Comparison of ENCODE assay signal across 23 cellular contexts in genomic region chr22:21922370-21923162, GRCh38. TPM values are rescaled to one million over a fixed set of nuclear protein-coding genes. Genes with fewer than 3 reads are reported as not detected.
A peak's percentile ranks its signal among the peaks of the same experiment; 100 is the strongest.
DNase-seq lines count a peak whose midpoint lies in the region; ATAC-seq, FAIRE-seq and TF ChIP-seq lines count a peak whose summit lies in the region.
"Had no signal": no experiment of that assay in that cellular context is flagged by ENCODE, and none has a peak within 500 bp of the region (broad histone marks: within the 10 kb centered on the region; RNA-seq: fewer than 3 reads in every experiment).

No MANE protein-coding gene starts in this region.

- H3K9ac ChIP-seq in neuronal stem cell (ENCODE audit: low read depth, low read length, poor library complexity), result no peak overlapping the region
- H3K9ac ChIP-seq: BLaER1 treated with 17β-estradiol and CSF1 and Interleukin-3, amounts not matched to agents 10 nM and 100 nM had no signal

- H3K9me2 ChIP-seq in GM23338 (ENCODE audit: insufficient read depth), result no peaks in the 10 kb centered on the region

- H3K27me3 ChIP-seq in GM23338 (ENCODE audit: insufficient read depth) (no peaks in the 10 kb centered on the region), neuronal stem cell (ENCODE audit: control insufficient read depth in 3 of 3, insufficient read depth in 3 of 3, low read depth in 1 of 3, low read length in 3 of 3) (no peaks in the 10 kb centered on the region), transverse colon (no peaks in the 10 kb centered on the region)
- H3K27me3 ChIP-seq: BLaER1 treated with 17β-estradiol and CSF1 and Interleukin-3, amounts not matched to agents 10 nM and 100 nM; MG63 had no signal

- no peak overlapping the region for H2BK5ac ChIP-seq in neuronal stem cell (ENCODE audit: low read length)

- H2AFZ ChIP-seq in GM23338, result no peak overlapping the region
- no peak overlapping the region for H2AFZ ChIP-seq in neuronal stem cell (ENCODE audit: low read length)

- no peak overlapping the region for H4K91ac ChIP-seq in neuronal stem cell (ENCODE audit: low read depth, low read length, poor library complexity)

- H3K4me2 ChIP-seq in GM23338 (peak overlapping the region; percentile 22), neuronal stem cell (ENCODE audit: insufficient read depth, low read length, poor library complexity, severe bottlenecking) (no peak overlapping the region)
- H3K4me2 ChIP-seq: BLaER1 treated with 17β-estradiol and CSF1 and Interleukin-3, amounts not matched to agents 10 nM and 100 nM had no signal

- TF ChIP-seq CTCF in GM23338 (conservative IDR thresholded peaks at IDR 0.05; ENCODE audit: low read depth in 2 of 2), result no peak
- TF ChIP-seq CTCF in WTC11 (IDR thresholded peaks at IDR 0.05), result no peak
- TF ChIP-seq CTCF in endothelial cell (IDR thresholded peaks at IDR 0.05; ENCODE audit: unreplicated experiment), result no peak
- no peak for TF ChIP-seq CTCF in transverse colon (IDR thresholded peaks at IDR 0.05)

- H2AK5ac ChIP-seq in neuronal stem cell (ENCODE audit: low read depth, low read length), result peak overlapping the region; percentile 77

- peaks cover 52% of the 10 kb centered on the region for H3K4me1 ChIP-seq in GM23338 (ENCODE audit: insufficient read depth)
- H3K4me1 ChIP-seq in neuronal stem cell (ENCODE audit: control insufficient read depth in 2 of 2, insufficient read depth in 1 of 2, low read depth in 1 of 2, low read length in 2 of 2), result peaks cover 7 to 43% of the 10 kb centered on the region in 2 donors
- H3K4me1 ChIP-seq in transverse colon, result no peaks in the 10 kb centered on the region
- H3K4me1 ChIP-seq: Caco-2 had no signal

- no peak overlapping the region for H2BK12ac ChIP-seq in neuronal stem cell (ENCODE audit: low read length)

- peak overlapping the region; percentile 34 for H2BK15ac ChIP-seq in neuronal stem cell (ENCODE audit: low read length)

- CTCF ChIA-PET in WTC11 (lab: Charles Lee), result interaction anchor here (0.9 to 3.5 kb wide), 7 partner anchors 16 to 293 kb away, joined by 3 to 39 read pairs (median 6); partner anchors contain the start of genes MAPK1, PPM1F and YDJC

- no peak overlapping the region for H3K14ac ChIP-seq in neuronal stem cell (ENCODE audit: low read length)

- ATAC-seq in GM23338, result no peak
- no peak for ATAC-seq in WTC11
- ATAC-seq: GM12878, HCT116 had no signal

- no peak for TF ChIP-seq EP300 in transverse colon (IDR thresholded peaks at IDR 0.05; ENCODE audit: low read depth)

- no peaks in the 10 kb centered on the region for H3K36me3 ChIP-seq in GM23338 (ENCODE audit: insufficient read depth)
- H3K36me3 ChIP-seq in neuronal stem cell (replicated peaks in 1 of 2; ENCODE audit: control insufficient read depth in 2 of 2, insufficient read depth in 2 of 2, low read length in 2 of 2), result peaks cover 0 to 9% of the 10 kb centered on the region in 2 donors
- H3K36me3 ChIP-seq in transverse colon, result no peaks in the 10 kb centered on the region

- H3K4me3 Mint-ChIP-seq in GM23338 (peak overlapping the region; percentile 16; the same call in 1 of the 3 replicates), WTC11 (no peak overlapping the region), endothelial cell (ENCODE audit: unreplicated experiment) (no peak overlapping the region)
- H3K4me3 Mint-ChIP-seq: CD4-positive, alpha-beta memory T cell had no signal

- no peaks in the 10 kb centered on the region for H4K20me1 ChIP-seq in GM23338 (replicated peaks; ENCODE audit: insufficient read depth)

- no peaks in the 10 kb centered on the region for H3K79me1 ChIP-seq in neuronal stem cell (ENCODE audit: low read depth, low read length)

- peak overlapping the region; percentile 56 for H3K23ac ChIP-seq in neuronal stem cell (ENCODE audit: low read depth, low read length, poor library complexity)

- H4K8ac ChIP-seq in neuronal stem cell (ENCODE audit: low read depth, low read length), result no peak overlapping the region

- no peak for FAIRE-seq in RCC 7860 (lab: Jason Lieb, UNC)
- FAIRE-seq: GM12878 had no signal

- H3K36me3 Mint-ChIP-seq in GM23338 (ENCODE audit: low read depth) (peaks cover 3% of the 10 kb centered on the region; the same call in 2 of the 3 replicates), WTC11 (0 out of 2 replicates have a peak, but pooled peaks cover 3% of the 10 kb centered on the region), endothelial cell (ENCODE audit: low read depth, unreplicated experiment) (peaks cover 19% of the 10 kb centered on the region)

- H3K79me2 ChIP-seq in GM23338 (replicated peaks; ENCODE audit: insufficient read depth), result no peaks in the 10 kb centered on the region

- H3K4ac ChIP-seq in neuronal stem cell (ENCODE audit: low read length), result peak overlapping the region; percentile 31

- peaks cover 62% of the 10 kb centered on the region for H3K4me1 Mint-ChIP-seq in GM23338
- peaks cover 61% of the 10 kb centered on the region for H3K4me1 Mint-ChIP-seq in WTC11
- peaks cover 3% of the 10 kb centered on the region for H3K4me1 Mint-ChIP-seq in endothelial cell (ENCODE audit: unreplicated experiment)
- H3K4me1 Mint-ChIP-seq: CD4-positive, alpha-beta memory T cell had no signal

- H3K18ac ChIP-seq in neuronal stem cell (ENCODE audit: low read length), result peak overlapping the region; percentile 50

- POLR2A ChIA-PET in WTC11 (lab: Charles Lee), result no interaction called here

- peaks cover 11% of the 10 kb centered on the region for H3F3A ChIP-seq in GM23338 (replicated peaks; ENCODE audit: low read depth)

- H2BK120ac ChIP-seq in neuronal stem cell (ENCODE audit: low read depth, low read length), result no peak overlapping the region

- no peak for TF ChIP-seq POLR2A in transverse colon (IDR thresholded peaks at IDR 0.05)

- intact Hi-C loops in transverse colon (cut with DNase I; ENCODE audit: low total_unique reads), result no loop called here

- H3K27me3 Mint-ChIP-seq in GM23338 (ENCODE audit: insufficient read depth, low read depth, poor library complexity) (peaks cover 39% of the 10 kb centered on the region), WTC11 (ENCODE audit: low read depth) (no peaks in the 10 kb centered on the region), endothelial cell (ENCODE audit: unreplicated experiment) (peaks cover 2% of the 10 kb centered on the region)
- H3K27me3 Mint-ChIP-seq: CD4-positive, alpha-beta memory T cell had no signal

- H3K27ac ChIP-seq in GM23338 (ENCODE audit: low read depth) (peak overlapping the region; percentile 91), neuronal stem cell (replicated peaks; ENCODE audit: low read length) (no peak overlapping the region), transverse colon (no peak overlapping the region)
- H3K27ac ChIP-seq: 22Rv1; BLaER1 treated with 17β-estradiol and CSF1 and Interleukin-3, amounts not matched to agents 10 nM and 100 nM had no signal

- DNase-seq in GM23338 (ENCODE audit: low spot score), result no peak
- no peak for DNase-seq in WTC11 (ENCODE audit: low spot score)
- no peak for DNase-seq in endothelial cell (ENCODE audit: low spot score)
- DNase-seq in neuronal stem cell (ENCODE audit: low spot score), result no peak
- DNase-seq in transverse colon, result no peak
- no peak for DNase-seq in cerebellar nuclear complex (lab: John Stamatoyannopoulos, UW)
- no peak for DNase-seq in RCC 7860 (ENCODE audit: low spot score)
- DNase-seq in stimulated activated CD4-positive, alpha-beta T cell treated with anti-CD3 and anti-CD28 coated beads, Interleukin-4, amount 100 ng/mL, for 1 hour, result no peak
- DNase-seq: ACHN; Caco-2; CD4-positive, alpha-beta memory T cell; DND-41; MG63; NCI-H1417; NCI-H1694 treated with DMSO at 0.1 percent for 48 hours; NCI-H2081 treated with DMSO at 0.1 percent for 48 hours; NCI-H526 treated with DMSO at 0.1 percent for 48 hours; OCI-M1; Right ventricle myocardium superior had no signal

- H3K4me3 ChIP-seq in GM23338 (no peak overlapping the region), neuronal stem cell (ENCODE audit: low read length in 2 of 2) (no peak overlapping the region), transverse colon (no peak overlapping the region)
- H3K4me3 ChIP-seq: BLaER1 treated with 17β-estradiol and CSF1 and Interleukin-3, amounts not matched to agents 10 nM and 100 nM; GM12878; MG63 had no signal

- in situ Hi-C loops in transverse colon (cut with MboI; ENCODE audit: low pct_ligation_motif_present in 1 of 4, low pct_unique_long_range_greater_than_20kb in 1 of 4, low sequenced_read_pairs in 3 of 4), result no loop called here

- no peaks in the 10 kb centered on the region for H3K9me3 Mint-ChIP-seq in GM23338
- no peaks in the 10 kb centered on the region for H3K9me3 Mint-ChIP-seq in WTC11
- H3K9me3 Mint-ChIP-seq in endothelial cell (ENCODE audit: unreplicated experiment), result no peaks in the 10 kb centered on the region
- H3K9me3 Mint-ChIP-seq: CD4-positive, alpha-beta memory T cell had no signal

- WGBS in neuronal stem cell (ENCODE audit: extremely low coverage in 2 of 2, insufficient read length in 2 of 2, insufficient replicate concordance in 1 of 2), 2 donors, result no CpG with 5 or more reads among the region's 20 CpGs
- WGBS in transverse colon (ENCODE audit: low coverage in 1 of 2), 2 donors, result 93 to 94% methylated on average over 2 to 17 of the region's 20 CpGs

- H3K9me3 ChIP-seq in neuronal stem cell (replicated peaks in 1 of 2; ENCODE audit: control insufficient read depth in 2 of 2, insufficient read depth in 1 of 2, low read depth in 1 of 2, low read length in 2 of 2) (no peaks in the 10 kb centered on the region), transverse colon (no peaks in the 10 kb centered on the region)
- H3K9me3 ChIP-seq: BLaER1 treated with 17β-estradiol and CSF1 and Interleukin-3, amounts not matched to agents 10 nM and 100 nM; Caco-2; MG63 had no signal

- peak overlapping the region; percentile 95 for H3K27ac Mint-ChIP-seq in GM23338
- H3K27ac Mint-ChIP-seq in WTC11, result peak overlapping the region; percentile 96
- peak overlapping the region; percentile 20 for H3K27ac Mint-ChIP-seq in endothelial cell (ENCODE audit: unreplicated experiment)
- H3K27ac Mint-ChIP-seq: CD4-positive, alpha-beta memory T cell had no signal

TF ChIP-seq in GM23338, 12 proteins besides CTCF, POLR2A, EP300 and RAD21 (continues in another document):
- no peak for TF ChIP-seq POLR2AphosphoS5 (IDR thresholded peaks at IDR 0.05; ENCODE audit: low read depth)

TF ChIP-seq in WTC11, 78 proteins besides CTCF, POLR2A, EP300 and RAD21 (continues in another document):
- TF ChIP-seq ZNF121 (CRISPR knock-in tag; IDR thresholded peaks at IDR 0.05), result no peak

RNA-seq across cellular contexts. Expression of gene PPM1F, which starts 30.1 kb away (rescaled TPM):
- 22.7 and 29.3 TPM in 2 replicates for total RNA-seq in GM23338 (2014; rRNA removed; shearing (Covaris generic))
- 4.4 and 7.1 TPM in 2 replicates for polyA plus RNA-seq in GM23338 (2016; fragmentation: Nextera tagmentation; extraction: Ambion mirVana)
- total RNA-seq in WTC11 (2021) (23.9 to 30.6 TPM (median 28.6 TPM) in 3 replicates), endothelial cell (ENCODE audit: unreplicated experiment) (244 TPM), transverse colon (10 to 100 TPM; 11.2 to 18.7 (median 14.9) TPM)
- polyA plus RNA-seq in neuronal stem cell (2013, experiment 1 of 2), result 17.8 TPM
- polyA plus RNA-seq in neuronal stem cell (2013, experiment 2 of 2), result 16.6 TPM

RNA-seq across cellular contexts. Expression of gene MAPK1, which starts 55.1 kb away (rescaled TPM):
- 56.0 and 77.5 TPM in 2 replicates for total RNA-seq in GM23338 (2014; rRNA removed; shearing (Covaris generic))
- 16.0 and 17.4 TPM in 2 replicates for polyA plus RNA-seq in GM23338 (2016; fragmentation: Nextera tagmentation; extraction: Ambion mirVana)
- 87.4 to 95.9 TPM (median 91.9 TPM) in 3 replicates for total RNA-seq in WTC11 (2021)
- total RNA-seq in endothelial cell (ENCODE audit: unreplicated experiment), result 119 TPM
- polyA plus RNA-seq in neuronal stem cell (2013, experiment 1 of 2), result 51.0 TPM
- 50.9 TPM for polyA plus RNA-seq in neuronal stem cell (2013, experiment 2 of 2)
- 100 to 1,000 TPM in 1 of 4 donors, 10 to 100 TPM in 3; 37.1 to 303 (median 57.0) TPM for total RNA-seq in transverse colon

Comparison
In these comparisons a context has a peak if more than half of its experiments do, and no peak if none do; other contexts are left out.
1. H3K27ac Mint-ChIP-seq: peak in every context shown above with its lines; median percentile 96 in WTC11; 95 in GM23338; 20 in endothelial cell.